In genomic region chr19:50195224-50195623, GRCh38 we compare ENCODE assay signal across 2 cellular contexts.
TF ChIP-seq lines count a peak whose summit lies in the region.

No MANE protein-coding gene starts in this region.

TF ChIP-seq in SK-N-SH treated with all-trans-retinoic acid at 6 μM for 48 hours, 23 proteins besides CTCF, POLR2A, EP300 and RAD21 (continued from another document):
- TF ChIP-seq, protein P1, sequence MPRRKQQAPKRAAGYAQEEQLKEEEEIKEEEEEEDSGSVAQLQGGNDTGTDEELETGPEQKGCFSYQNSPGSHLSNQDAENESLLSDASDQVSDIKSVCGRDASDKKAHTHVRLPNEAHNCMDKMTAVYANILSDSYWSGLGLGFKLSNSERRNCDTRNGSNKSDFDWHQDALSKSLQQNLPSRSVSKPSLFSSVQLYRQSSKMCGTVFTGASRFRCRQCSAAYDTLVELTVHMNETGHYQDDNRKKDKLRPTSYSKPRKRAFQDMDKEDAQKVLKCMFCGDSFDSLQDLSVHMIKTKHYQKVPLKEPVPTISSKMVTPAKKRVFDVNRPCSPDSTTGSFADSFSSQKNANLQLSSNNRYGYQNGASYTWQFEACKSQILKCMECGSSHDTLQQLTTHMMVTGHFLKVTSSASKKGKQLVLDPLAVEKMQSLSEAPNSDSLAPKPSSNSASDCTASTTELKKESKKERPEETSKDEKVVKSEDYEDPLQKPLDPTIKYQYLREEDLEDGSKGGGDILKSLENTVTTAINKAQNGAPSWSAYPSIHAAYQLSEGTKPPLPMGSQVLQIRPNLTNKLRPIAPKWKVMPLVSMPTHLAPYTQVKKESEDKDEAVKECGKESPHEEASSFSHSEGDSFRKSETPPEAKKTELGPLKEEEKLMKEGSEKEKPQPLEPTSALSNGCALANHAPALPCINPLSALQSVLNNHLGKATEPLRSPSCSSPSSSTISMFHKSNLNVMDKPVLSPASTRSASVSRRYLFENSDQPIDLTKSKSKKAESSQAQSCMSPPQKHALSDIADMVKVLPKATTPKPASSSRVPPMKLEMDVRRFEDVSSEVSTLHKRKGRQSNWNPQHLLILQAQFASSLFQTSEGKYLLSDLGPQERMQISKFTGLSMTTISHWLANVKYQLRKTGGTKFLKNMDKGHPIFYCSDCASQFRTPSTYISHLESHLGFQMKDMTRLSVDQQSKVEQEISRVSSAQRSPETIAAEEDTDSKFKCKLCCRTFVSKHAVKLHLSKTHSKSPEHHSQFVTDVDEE (CRISPR knock-in tag; IDR thresholded peaks at IDR 0.05), result no peak
- TF ChIP-seq CREB5 (CRISPR knock-in tag; IDR thresholded peaks at IDR 0.05; ENCODE audit: low read depth) (no peak), ZFP3 (CRISPR knock-in tag; IDR thresholded peaks at IDR 0.05) (peak; percentile 90), ZNF565 (CRISPR knock-in tag; conservative IDR thresholded peaks at IDR 0.05; ENCODE audit: low read depth) (no peak), ISL1 (CRISPR knock-in tag; IDR thresholded peaks at IDR 0.05) (no peak), CSDC2 (CRISPR knock-in tag; IDR thresholded peaks at IDR 0.05) (no peak)
TF ChIP-seq in SK-N-SH treated with all-trans-retinoic acid at 6 μM for 48 hours: peak in this region for 1.

TF ChIP-seq in SK-N-SH, 30 proteins besides CTCF, POLR2A, EP300 and RAD21 (continued from another document):
- TF ChIP-seq, protein P2, sequence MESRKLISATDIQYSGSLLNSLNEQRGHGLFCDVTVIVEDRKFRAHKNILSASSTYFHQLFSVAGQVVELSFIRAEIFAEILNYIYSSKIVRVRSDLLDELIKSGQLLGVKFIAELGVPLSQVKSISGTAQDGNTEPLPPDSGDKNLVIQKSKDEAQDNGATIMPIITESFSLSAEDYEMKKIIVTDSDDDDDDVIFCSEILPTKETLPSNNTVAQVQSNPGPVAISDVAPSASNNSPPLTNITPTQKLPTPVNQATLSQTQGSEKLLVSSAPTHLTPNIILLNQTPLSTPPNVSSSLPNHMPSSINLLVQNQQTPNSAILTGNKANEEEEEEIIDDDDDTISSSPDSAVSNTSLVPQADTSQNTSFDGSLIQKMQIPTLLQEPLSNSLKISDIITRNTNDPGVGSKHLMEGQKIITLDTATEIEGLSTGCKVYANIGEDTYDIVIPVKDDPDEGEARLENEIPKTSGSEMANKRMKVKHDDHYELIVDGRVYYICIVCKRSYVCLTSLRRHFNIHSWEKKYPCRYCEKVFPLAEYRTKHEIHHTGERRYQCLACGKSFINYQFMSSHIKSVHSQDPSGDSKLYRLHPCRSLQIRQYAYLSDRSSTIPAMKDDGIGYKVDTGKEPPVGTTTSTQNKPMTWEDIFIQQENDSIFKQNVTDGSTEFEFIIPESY (IDR thresholded peaks at IDR 0.05; ENCODE audit: borderline replicate concordance, low read depth), result no peak
